ENCODE assay signal across 8 cellular contexts in genomic region chr6:89819336-89820130, GRCh38. TPM values are rescaled to one million over a fixed set of nuclear protein-coding genes. Genes with fewer than 3 reads are reported as not detected.
DNase-seq lines count a peak whose midpoint lies in the region; ATAC-seq, FAIRE-seq and TF ChIP-seq lines count a peak whose summit lies in the region.

Gene MDN1 (minus strand): TSS chr6:89819794. CDS start chr6:89819607, 187 bp downstream.

- DNase-seq in AG04450 (ENCODE audit: low read depth, low spot score), result peak; percentile 82
- DNase-seq in NCI-H2227 treated with DMSO at 0.1 percent for 48 hours (lab: John Stamatoyannopoulos, UW), result peak; percentile 84
- peak; percentile 93 for DNase-seq in bronchial epithelial cell (ENCODE audit: low read depth)
- DNase-seq in iPS-NIHi11 (ENCODE audit: low spot score), result peak; percentile 94
- DNase-seq in small intestine, result peak; percentile 95

- POLR2A ChIA-PET in AG04450 (lab: Yijun Ruan, JAX), result interaction anchor here (2.0 kb wide), 1 partner anchor 10 kb away, joined by 14 read pairs; the partner anchor contains the start of gene CASP8AP2

- peaks cover 3% of the 10 kb centered on the region; the same call in 1 of the 2 replicates for H3K9me3 ChIP-seq in AG04450 (ENCODE audit: control insufficient read depth, insufficient read depth, low read length)
- H3K9me3 ChIP-seq in small intestine (ENCODE audit: control insufficient read depth, low read depth), result no peaks in the 10 kb centered on the region

- CTCF ChIA-PET in AG04450 (lab: Charles Lee), result interaction anchor here (0.6 to 2.0 kb wide), 5 partner anchors 9 to 136 kb away, joined by 3 to 5 read pairs (median 4); no protein-coding TSS in a partner anchor

- H3K4me3 ChIP-seq in AG04450 (ENCODE audit: low read depth, low read length), result peak within 1 kb of the TSS; percentile 98
- peak within 1 kb of the TSS; percentile 96 for H3K4me3 ChIP-seq in WI38 (ENCODE audit: low read depth, low read length)
- peak within 1 kb of the TSS; percentile 55 for H3K4me3 ChIP-seq in bronchial epithelial cell (ENCODE audit: low read depth, low read length)
- peak within 1 kb of the TSS; percentile 69 to 90 for H3K4me3 ChIP-seq in small intestine (ENCODE audit: low read depth in 1 of 2, low read length in 2 of 2)

- peak; percentile 94 for ATAC-seq in GM18907 (IDR thresholded peaks at IDR 0.05; ENCODE audit: unreplicated experiment)
- ATAC-seq in HG03159 (IDR thresholded peaks at IDR 0.05; ENCODE audit: unreplicated experiment), result peak; percentile 92

- no peak for TF ChIP-seq CTCF in AG04450 (IDR thresholded peaks at IDR 0.05; ENCODE audit: low read depth, low read length)
- no peak for TF ChIP-seq CTCF in WI38 (IDR thresholded peaks at IDR 0.05; ENCODE audit: low read depth, low read length)
- no peak for TF ChIP-seq CTCF in bronchial epithelial cell (IDR thresholded peaks at IDR 0.05; ENCODE audit: insufficient read depth, low read length, severe bottlenecking)

- H3K27me3 ChIP-seq in AG04450 (ENCODE audit: control insufficient read depth, insufficient read depth, low read length), result no peaks in the 10 kb centered on the region
- no peaks in the 10 kb centered on the region for H3K27me3 ChIP-seq in bronchial epithelial cell (ENCODE audit: control insufficient read depth, insufficient read depth, low read length)
- H3K27me3 ChIP-seq in small intestine (ENCODE audit: control insufficient read depth in 2 of 2, insufficient read depth in 2 of 2, low read length in 2 of 2), result no peaks in the 10 kb centered on the region

- peak within 1 kb of the TSS; percentile 81 for H3K27ac ChIP-seq in AG04450 (ENCODE audit: low read depth, low read length)
- peak within 1 kb of the TSS; percentile 93 for H3K27ac ChIP-seq in small intestine (ENCODE audit: low read depth in 1 of 2, low read length in 1 of 2)

- WGBS in small intestine, 3 donors, result 0% methylated on average over 65 of the region's 65 CpGs

- H3K36me3 ChIP-seq in bronchial epithelial cell (ENCODE audit: control insufficient read depth, insufficient read depth, low read length) (no peaks in the 10 kb centered on the region), small intestine (ENCODE audit: control insufficient read depth in 2 of 2, insufficient read depth in 2 of 2, low read length in 2 of 2) (no peaks in the 10 kb centered on the region)

- no peak for FAIRE-seq in bronchial epithelial cell (lab: Jason Lieb, UNC)
- FAIRE-seq in small intestine (lab: Jason Lieb, UNC), result no peak

- H3K4me1 ChIP-seq in small intestine (ENCODE audit: control insufficient read depth in 2 of 2, insufficient read depth in 1 of 2, low read depth in 1 of 2, low read length in 1 of 2), result peaks cover 3 to 5% of the 10 kb centered on the region in 2 donors

RNA-seq across cellular contexts. Expression of gene MDN1, which starts in this region (rescaled TPM):
- 14.6 and 15.8 TPM in 2 replicates for polyA plus RNA-seq in AG04450 (2011; rRNA removed)
- 25.6 and 29.1 TPM in 2 replicates for polyA minus RNA-seq in AG04450 (2011; rRNA and poly(A)+ RNA removed)
- 11.9 and 16.8 TPM in 2 replicates for total RNA-seq in bronchial epithelial cell
- 10 to 100 TPM in 2 of 3 donors, 1 to 10 TPM in 1; 8.6 to 16.8 (median 13.8) TPM for polyA plus RNA-seq in small intestine

Comparison
In these comparisons a context has a peak if more than half of its experiments do, and no peak if none do; other contexts are left out.
1. Peak in every context shown above with its lines: DNase-seq, ATAC-seq, H3K4me3 ChIP-seq and H3K27ac ChIP-seq.